Comparison of ENCODE assay signal across 8 cellular contexts in genomic region chr5:141849371-141850182, GRCh38. TPM values are rescaled to one million over a fixed set of nuclear protein-coding genes. Genes with fewer than 3 reads are reported as not detected.
DNase-seq lines count a peak whose midpoint lies in the region; ATAC-seq, FAIRE-seq and TF ChIP-seq lines count a peak whose summit lies in the region.

No MANE protein-coding gene starts in this region.

- no peaks in the 10 kb centered on the region for H3K79me2 ChIP-seq in astrocyte (ENCODE audit: insufficient read depth, low read length)

- no peaks in the 10 kb centered on the region for H3K9me3 Mint-ChIP-seq in T-helper 2 cell treated with Interferon-gamma antibody and Interleukin-4, amounts not matched to agents 5 μg/mL and 100 μg/mL, for 36 hours
- H3K9me3 Mint-ChIP-seq in astrocyte (ENCODE audit: unreplicated experiment): no peaks in the 10 kb centered on the region

- H3K4me3 ChIP-seq in GM08714 (ENCODE audit: low read length) (peak overlapping the region; percentile 53; the same call in 1 of the 2 replicates), HEK293 (ENCODE audit: low read depth, low read length) (peak overlapping the region; percentile 66), astrocyte (ENCODE audit: insufficient read depth, low read depth, low read length) (peak overlapping the region; percentile 69), aorta (ENCODE audit: low read length in 2 of 2) (peak overlapping the region; percentile 78 to 83)

- peak overlapping the region; percentile 89 for H3K27ac Mint-ChIP-seq in T-helper 2 cell treated with Interferon-gamma antibody and Interleukin-4, amounts not matched to agents 5 μg/mL and 100 μg/mL, for 36 hours
- peak overlapping the region; percentile 96 for H3K27ac Mint-ChIP-seq in astrocyte (ENCODE audit: unreplicated experiment)

- TF ChIP-seq CTCF in HEK293 (tag by site-specific recombination; IDR thresholded peaks at IDR 0.05): no peak
- no peak for TF ChIP-seq CTCF in astrocyte (IDR thresholded peaks at IDR 0.05; ENCODE audit: insufficient read depth, low read depth, low read length)

- H3K4me1 Mint-ChIP-seq in T-helper 2 cell treated with Interferon-gamma antibody and Interleukin-4, amounts not matched to agents 5 μg/mL and 100 μg/mL, for 36 hours (ENCODE audit: low read depth): peaks cover 13% of the 10 kb centered on the region
- peaks cover 13% of the 10 kb centered on the region for H3K4me1 Mint-ChIP-seq in astrocyte (ENCODE audit: low read depth, unreplicated experiment)

- peak overlapping the region; percentile 93 for H3K4me2 ChIP-seq in astrocyte (ENCODE audit: low read length)

- WGBS in aorta, 2 donors: 1% methylated on average over 71 to 76 of the region's 76 CpGs

- peak; percentile 93 for ATAC-seq in aorta (ENCODE audit: low FRiP score)

- H3K27ac ChIP-seq in HEK293 (ENCODE audit: extremely low read depth, low read depth, low read length) (peak overlapping the region; percentile 84), astrocyte (ENCODE audit: low read depth, low read length) (peak overlapping the region; percentile 86), aorta (ENCODE audit: low read depth in 1 of 2, low read length in 2 of 2) (peak overlapping the region; percentile 72 to 87)

- H4K20me1 ChIP-seq in astrocyte (ENCODE audit: insufficient read depth, low read length): no peaks in the 10 kb centered on the region

- H3K36me3 ChIP-seq in HEK293 (ENCODE audit: control insufficient read depth in 2 of 2, insufficient read depth in 1 of 2, low read length in 2 of 2) (no peaks in the 10 kb centered on the region), astrocyte (ENCODE audit: insufficient read depth, low read length) (no peaks in the 10 kb centered on the region), aorta (ENCODE audit: control insufficient read depth in 1 of 2, insufficient read depth in 2 of 2, low read length in 1 of 2) (no peaks in the 10 kb centered on the region)

- intact Hi-C loops in aorta (cut with DNase I): no loop called here

- H3K9me3 ChIP-seq in HEK293 (ENCODE audit: control insufficient read depth, insufficient read depth, low read depth, low read length) (no peaks in the 10 kb centered on the region), astrocyte (ENCODE audit: insufficient read depth, low read depth, low read length) (no peaks in the 10 kb centered on the region), aorta (ENCODE audit: control insufficient read depth, low read length) (no peaks in the 10 kb centered on the region)

- no peaks in the 10 kb centered on the region for H3K36me3 Mint-ChIP-seq in T-helper 2 cell treated with Interferon-gamma antibody and Interleukin-4, amounts not matched to agents 5 μg/mL and 100 μg/mL, for 36 hours (ENCODE audit: low read depth)
- no peaks in the 10 kb centered on the region for H3K36me3 Mint-ChIP-seq in astrocyte (ENCODE audit: low read depth, unreplicated experiment)

- FAIRE-seq in astrocyte (lab: Jason Lieb, UNC): no peak

- DNase-seq in NCI-H1048 (lab: John Stamatoyannopoulos, UW) (peak; percentile 67), astrocyte (ENCODE audit: low read depth) (peak; percentile 43), hepatic stellate cell (ENCODE audit: low spot score) (peak; percentile 91), renal cortical epithelial cell (ENCODE audit: low read depth) (peak; percentile 46), aorta (peak; percentile 91 to 94)
- peak; percentile 62 for DNase-seq in T-helper 2 cell treated with Interferon-gamma antibody and Interleukin-4, amounts not matched to agents 5 μg/mL and 100 μg/mL, for 36 hours (ENCODE audit: low spot score)

- H2AFZ ChIP-seq in astrocyte (ENCODE audit: low read depth, low read length): peak overlapping the region; percentile 83

- POLR2A ChIA-PET in HEK293 (lab: Yijun Ruan, JAX): interaction anchor here (0.5 to 1.8 kb wide), 12 partner anchors 10 to 147 kb away, joined by 3 to 13 read pairs (median 4); partner anchors contain the start of genes DELE1, PCDH1 and RNF14

- CTCF ChIA-PET in HEK293 (lab: Yijun Ruan, JAX): interaction anchor here (0.5 to 0.9 kb wide), 3 partner anchors 35 to 867 kb away, joined by 3 read pairs; no protein-coding TSS in a partner anchor

- H3K4me1 ChIP-seq in HEK293 (ENCODE audit: control insufficient read depth, insufficient read depth, low read length) (peaks cover 7% of the 10 kb centered on the region), astrocyte (ENCODE audit: insufficient read depth, low read length) (peaks cover 20% of the 10 kb centered on the region), aorta (ENCODE audit: control insufficient read depth in 1 of 2, insufficient read depth in 2 of 2, low read length in 2 of 2) (no peaks in the 10 kb centered on the region)

- peaks cover 4% of the 10 kb centered on the region for H3K27me3 Mint-ChIP-seq in T-helper 2 cell treated with Interferon-gamma antibody and Interleukin-4, amounts not matched to agents 5 μg/mL and 100 μg/mL, for 36 hours (ENCODE audit: low read depth)
- H3K27me3 Mint-ChIP-seq in astrocyte (ENCODE audit: low read depth, unreplicated experiment): no peaks in the 10 kb centered on the region

- H3K27me3 ChIP-seq in astrocyte (ENCODE audit: insufficient read depth, low read length): no peaks in the 10 kb centered on the region
- no peaks in the 10 kb centered on the region for H3K27me3 ChIP-seq in aorta (ENCODE audit: control insufficient read depth in 1 of 2, insufficient read depth in 2 of 2, low read length in 1 of 2)

- peak overlapping the region; percentile 91 for H3K9ac ChIP-seq in astrocyte (ENCODE audit: low read length)

- peak overlapping the region; percentile 83 for H3K4me3 Mint-ChIP-seq in T-helper 2 cell treated with Interferon-gamma antibody and Interleukin-4, amounts not matched to agents 5 μg/mL and 100 μg/mL, for 36 hours
- peak overlapping the region; percentile 87 for H3K4me3 Mint-ChIP-seq in astrocyte (ENCODE audit: unreplicated experiment)

TF ChIP-seq in HEK293, 187 proteins besides CTCF, POLR2A, EP300 and RAD21 (continues in another document):
- TF ChIP-seq, protein P1, sequence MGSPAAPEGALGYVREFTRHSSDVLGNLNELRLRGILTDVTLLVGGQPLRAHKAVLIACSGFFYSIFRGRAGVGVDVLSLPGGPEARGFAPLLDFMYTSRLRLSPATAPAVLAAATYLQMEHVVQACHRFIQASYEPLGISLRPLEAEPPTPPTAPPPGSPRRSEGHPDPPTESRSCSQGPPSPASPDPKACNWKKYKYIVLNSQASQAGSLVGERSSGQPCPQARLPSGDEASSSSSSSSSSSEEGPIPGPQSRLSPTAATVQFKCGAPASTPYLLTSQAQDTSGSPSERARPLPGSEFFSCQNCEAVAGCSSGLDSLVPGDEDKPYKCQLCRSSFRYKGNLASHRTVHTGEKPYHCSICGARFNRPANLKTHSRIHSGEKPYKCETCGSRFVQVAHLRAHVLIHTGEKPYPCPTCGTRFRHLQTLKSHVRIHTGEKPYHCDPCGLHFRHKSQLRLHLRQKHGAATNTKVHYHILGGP (tag by site-specific recombination; IDR thresholded peaks at IDR 0.05): no peak
- TF ChIP-seq, protein P2, sequence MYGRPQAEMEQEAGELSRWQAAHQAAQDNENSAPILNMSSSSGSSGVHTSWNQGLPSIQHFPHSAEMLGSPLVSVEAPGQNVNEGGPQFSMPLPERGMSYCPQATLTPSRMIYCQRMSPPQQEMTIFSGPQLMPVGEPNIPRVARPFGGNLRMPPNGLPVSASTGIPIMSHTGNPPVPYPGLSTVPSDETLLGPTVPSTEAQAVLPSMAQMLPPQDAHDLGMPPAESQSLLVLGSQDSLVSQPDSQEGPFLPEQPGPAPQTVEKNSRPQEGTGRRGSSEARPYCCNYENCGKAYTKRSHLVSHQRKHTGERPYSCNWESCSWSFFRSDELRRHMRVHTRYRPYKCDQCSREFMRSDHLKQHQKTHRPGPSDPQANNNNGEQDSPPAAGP (tag by site-specific recombination; IDR thresholded peaks at IDR 0.05): peak; percentile 79
- no peak for TF ChIP-seq ZNF518A (tag by site-specific recombination; conservative IDR thresholded peaks at IDR 0.05; ENCODE audit: low read depth)
- TF ChIP-seq, protein P3, sequence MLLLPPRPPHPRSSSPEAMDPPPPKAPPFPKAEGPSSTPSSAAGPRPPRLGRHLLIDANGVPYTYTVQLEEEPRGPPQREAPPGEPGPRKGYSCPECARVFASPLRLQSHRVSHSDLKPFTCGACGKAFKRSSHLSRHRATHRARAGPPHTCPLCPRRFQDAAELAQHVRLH (tag by site-specific recombination; IDR thresholded peaks at IDR 0.05): peak; percentile 7; the same call in 1 of the 2 replicates
- peak; percentile 62 for TF ChIP-seq ZXDB (tag by site-specific recombination; IDR thresholded peaks at IDR 0.05)

RNA-seq across cellular contexts. Expression of gene PCDH1, which starts 28.6 kb away (rescaled TPM):
- total RNA-seq in astrocyte (9.1 and 11.5 TPM in 2 replicates), renal cortical epithelial cell (10.6 and 20.8 TPM in 2 replicates), aorta (10 to 100 TPM; 29.4 to 41.9 TPM)
- polyA plus RNA-seq in aorta: 1 to 10 TPM; 1.4 to 2.5 TPM

Comparison
In these comparisons a context has a peak if more than half of its experiments do, and no peak if none do; other contexts are left out.
1. Peak in every context shown above with its lines: DNase-seq, ATAC-seq, H3K4me3 ChIP-seq and H3K27ac ChIP-seq.